ENCODE assay signal across 22 cellular contexts in the genomic region with DNA sequence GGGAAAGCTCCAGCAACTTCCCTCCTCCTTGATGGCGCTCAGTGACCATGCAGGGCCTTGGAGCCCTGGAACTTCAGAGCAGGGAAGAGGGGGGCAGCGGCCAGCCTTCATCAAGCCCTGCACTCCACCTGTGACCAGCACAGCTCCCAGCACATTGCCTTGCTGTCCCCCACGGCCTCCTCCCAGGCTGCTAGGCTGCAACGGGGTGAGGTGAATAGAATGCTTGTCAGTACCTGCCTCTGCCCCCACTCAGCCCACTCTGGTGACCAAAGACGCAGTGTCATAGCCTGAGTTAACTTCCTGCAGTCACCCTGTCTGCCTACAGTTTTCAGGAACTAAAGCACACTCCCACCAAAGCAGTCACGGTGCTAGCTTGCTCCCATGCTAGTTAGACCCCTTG.
DNase-seq lines count a peak whose midpoint lies in the region; ATAC-seq and TF ChIP-seq lines count a peak whose summit lies in the region.
"Had no signal": no experiment of that assay in that cellular context is flagged by ENCODE, and none has a peak within 500 bp of the region (broad histone marks: within the 10 kb centered on the region; RNA-seq: fewer than 3 reads in every experiment).

No MANE protein-coding gene starts in this region.

- no peak overlapping the region for H3K18ac ChIP-seq in IMR-90 (ENCODE audit: low read depth, low read length)

- no peak overlapping the region for H3K56ac ChIP-seq in IMR-90 (ENCODE audit: extremely low read depth, insufficient read depth, low read length)

- in situ Hi-C loops in IMR-90 (cut with MboI; ENCODE audit: low sequenced_read_pairs) = no loop called here

- dilution Hi-C loops in IMR-90 (cut with HindIII; ENCODE audit: low sequenced_read_pairs, unreplicated experiment) = no loop called here

- no peak overlapping the region for H3K4me2 ChIP-seq in IMR-90 (ENCODE audit: low read depth, low read length)
- H3K4me2 ChIP-seq: KMS-11 had no signal

- H3K79me1 ChIP-seq in IMR-90 (ENCODE audit: low read depth in 1 of 2, low read length in 2 of 2) = peaks cover 0 to 19% of the 10 kb centered on the region in 2 experiments; a peak in 2 of 4 replicates

- CTCF ChIA-PET in IMR-90 (lab: Yijun Ruan, JAX) = no interaction called here

- H3K27ac ChIP-seq in IMR-90 (ENCODE audit: insufficient read depth, low read length) = no peak overlapping the region
- H3K27ac ChIP-seq: GM23248, KMS-11 had no signal

- H3K23ac ChIP-seq in IMR-90 (ENCODE audit: low read depth, low read length) = no peak overlapping the region

- no peak overlapping the region; the same call in 1 of the 2 replicates for H3K14ac ChIP-seq in IMR-90 (replicated peaks; ENCODE audit: low read depth, low read length)

- no peak for TF ChIP-seq CTCF in IMR-90 (conservative IDR thresholded peaks at IDR 0.05; ENCODE audit: low read depth, low read length)
- no peak for TF ChIP-seq CTCF in lower leg skin (IDR thresholded peaks at IDR 0.05)

- no peak for DNase-seq in activated T-cell treated with anti-CD3 and anti-CD28 coated beads, Interleukin-2, amount 50 U/mL, for 72 hours
- DNase-seq in activated T-cell treated with anti-CD3 and anti-CD28 coated beads, Interleukin-2, amount 50 U/mL, for 24 hours = no peak
- DNase-seq in IMR-90 = no peak
- DNase-seq in sciatic nerve (ENCODE audit: low spot score) = peak; percentile 47
- no peak for DNase-seq in lower leg skin (ENCODE audit: low spot score in 2 of 2)
- no peak for DNase-seq in naive thymus-derived CD8-positive, alpha-beta T cell
- no peak for DNase-seq in globus pallidus (ENCODE audit: low spot score)
- DNase-seq: 8988T; CD4-positive, alpha-beta memory T cell; DMS153; GF-D8; GM23248; NCI-H1417 treated with DMSO at 0.1 percent for 48 hours; NCI-H187 treated with DMSO at 0.1 percent for 48 hours; NCI-H2227 treated with DMSO at 0.1 percent for 48 hours; NCI-H510A treated with DMSO at 0.1 percent for 48 hours; NCI-H774; SHP77 treated with DMSO at 0.1 percent for 48 hours had no signal

- H2AK9ac ChIP-seq in IMR-90 (replicated peaks; ENCODE audit: low read depth, low read length, poor library complexity) = peak overlapping the region; percentile 49

- H4K8ac ChIP-seq in IMR-90 (ENCODE audit: low read depth in 2 of 2, low read length in 2 of 2) = no peak overlapping the region

- H3K9me3 ChIP-seq in IMR-90 (ENCODE audit: control insufficient read depth, insufficient read depth, low read length) = no peaks in the 10 kb centered on the region

- no peak overlapping the region for H3K4me3 ChIP-seq in IMR-90 (ENCODE audit: insufficient read depth, low read depth, low read length)
- H3K4me3 ChIP-seq in lower leg skin (ENCODE audit: low read depth, poor library complexity, severe bottlenecking) = no peak overlapping the region
- H3K4me3 ChIP-seq: GM12878, GM23248 had no signal

- H2AFZ ChIP-seq in IMR-90 (replicated peaks; ENCODE audit: low read length, poor library complexity) = peak overlapping the region; percentile 45
- H2AFZ ChIP-seq: GM23248 had no signal

- H3K27me3 Mint-ChIP-seq in activated T-cell treated with anti-CD3 and anti-CD28 coated beads, Interleukin-2, amount 50 U/mL, for 72 hours (ENCODE audit: low read depth) = peaks cover 7% of the 10 kb centered on the region
- H3K27me3 Mint-ChIP-seq in activated T-cell treated with anti-CD3 and anti-CD28 coated beads, Interleukin-2, amount 50 U/mL, for 24 hours = no peaks in the 10 kb centered on the region
- H3K27me3 Mint-ChIP-seq in dendritic cell treated with granulocyte-macrophage colony-stimulating factor and Interleukin-4, amounts not matched to agents 40 ng/mL and 50 ng/mL, for 4 days = no peaks in the 10 kb centered on the region
- H3K27me3 Mint-ChIP-seq in naive thymus-derived CD8-positive, alpha-beta T cell = peaks cover 0 to 6% (median 0%) of the 10 kb centered on the region in 5 donors

- peaks cover 17% of the 10 kb centered on the region for H3K9me1 ChIP-seq in IMR-90 (ENCODE audit: insufficient read depth, low read length)

- no peaks in the 10 kb centered on the region for H3K4me1 Mint-ChIP-seq in activated T-cell treated with anti-CD3 and anti-CD28 coated beads, Interleukin-2, amount 50 U/mL, for 72 hours (ENCODE audit: low read depth)
- H3K4me1 Mint-ChIP-seq in activated T-cell treated with anti-CD3 and anti-CD28 coated beads, Interleukin-2, amount 50 U/mL, for 24 hours (ENCODE audit: low read depth) = peaks cover 18% of the 10 kb centered on the region
- peaks cover 79% of the 10 kb centered on the region for H3K4me1 Mint-ChIP-seq in dendritic cell treated with granulocyte-macrophage colony-stimulating factor and Interleukin-4, amounts not matched to agents 40 ng/mL and 50 ng/mL, for 4 days (ENCODE audit: low read depth)
- peaks cover 3 to 32% (median 6%) of the 10 kb centered on the region in 4 donors for H3K4me1 Mint-ChIP-seq in naive thymus-derived CD8-positive, alpha-beta T cell

- H3K36me3 Mint-ChIP-seq in activated T-cell treated with anti-CD3 and anti-CD28 coated beads, Interleukin-2, amount 50 U/mL, for 72 hours (ENCODE audit: insufficient read depth in 2 of 2) = no peaks in the 10 kb centered on the region
- H3K36me3 Mint-ChIP-seq in activated T-cell treated with anti-CD3 and anti-CD28 coated beads, Interleukin-2, amount 50 U/mL, for 24 hours (ENCODE audit: low read depth) = no peaks in the 10 kb centered on the region
- H3K36me3 Mint-ChIP-seq in dendritic cell treated with granulocyte-macrophage colony-stimulating factor and Interleukin-4, amounts not matched to agents 40 ng/mL and 50 ng/mL, for 4 days (ENCODE audit: low read depth) = peaks cover 12% of the 10 kb centered on the region
- H3K36me3 Mint-ChIP-seq in naive thymus-derived CD8-positive, alpha-beta T cell = no peaks in the 10 kb centered on the region
- H3K36me3 Mint-ChIP-seq: CD4-positive, alpha-beta memory T cell had no signal

- H3K27me3 ChIP-seq in IMR-90 (ENCODE audit: control insufficient read depth, insufficient read depth, low read length) = no peaks in the 10 kb centered on the region

- H2BK20ac ChIP-seq in IMR-90 (ENCODE audit: low read depth, low read length) = peak overlapping the region; percentile 69; the same call in 1 of the 2 replicates

- H3K36me3 ChIP-seq in IMR-90 (ENCODE audit: control insufficient read depth, insufficient read depth, low read length) = no peaks in the 10 kb centered on the region

- H3K4me1 ChIP-seq in IMR-90 (ENCODE audit: control insufficient read depth, insufficient read depth, low read length) = peaks cover 11% of the 10 kb centered on the region

- peak overlapping the region; percentile 44; the same call in 1 of the 2 replicates for H2BK120ac ChIP-seq in IMR-90 (ENCODE audit: low read depth, low read length)

- peak overlapping the region; percentile 90; the same call in 2 of the 3 replicates for H2BK15ac ChIP-seq in IMR-90 (ENCODE audit: low read depth, low read length)

- peak overlapping the region; percentile 48; the same call in 1 of the 2 replicates for H2AK5ac ChIP-seq in IMR-90 (ENCODE audit: low read depth, low read length)

- H4K91ac ChIP-seq in IMR-90 (ENCODE audit: insufficient read depth, low read depth, low read length) = no peak overlapping the region

- no peak overlapping the region for H3K9ac ChIP-seq in IMR-90 (ENCODE audit: low read depth, low read length)
- H3K9ac ChIP-seq: GM23248, KMS-11 had no signal

- WGBS in IMR-90 (ENCODE audit: extremely low coverage in 2 of 2, insufficient read length in 1 of 2), 2 experiments = 90% methylated on average over 2 of the region's 6 CpGs; no CpG with 5 or more reads in 1 of the 2 experiments
- WGBS in lower leg skin, 2 donors = 73 to 75% methylated on average over 6 of the region's 6 CpGs

- POLR2A ChIA-PET in IMR-90 (lab: Charles Lee; ENCODE audit: unreplicated experiment) = interaction anchor here (0.5 to 0.6 kb wide), 2 partner anchors 92 to 113 kb away, joined by 3 read pairs; no protein-coding TSS in a partner anchor
- POLR2A ChIA-PET in naive thymus-derived CD8-positive, alpha-beta T cell (lab: Charles Lee) = no interaction called here

- peak; percentile 13 to 16 for ATAC-seq in activated T-cell treated with anti-CD3 and anti-CD28 coated beads, Interleukin-2, amount 50 U/mL, for 72 hours (replicated peaks in 1 of 2)
- ATAC-seq in IMR-90 (ENCODE audit: low read depth) (no peak), sciatic nerve (no peak)
- no peak for ATAC-seq in naive thymus-derived CD8-positive, alpha-beta T cell
- ATAC-seq: GM12878, HCT116 had no signal

- H3K4ac ChIP-seq in IMR-90 (ENCODE audit: low read depth, low read length) = peak overlapping the region; percentile 69

- BruUV-seq in IMR-90 (replicated peaks; lab: Mats Ljungman, UMichigan) = no TSS peak

- no peak for TF ChIP-seq RAD21 in IMR-90 (IDR thresholded peaks at IDR 0.05; ENCODE audit: low read length)

- TF ChIP-seq POLR2A in IMR-90 (IDR thresholded peaks at IDR 0.05; ENCODE audit: low read depth, low read length) (no peak), lower leg skin (IDR thresholded peaks at IDR 0.05) (no peak)

- no peak overlapping the region for H3K4me3 Mint-ChIP-seq in activated T-cell treated with anti-CD3 and anti-CD28 coated beads, Interleukin-2, amount 50 U/mL, for 72 hours
- no peak overlapping the region for H3K4me3 Mint-ChIP-seq in activated T-cell treated with anti-CD3 and anti-CD28 coated beads, Interleukin-2, amount 50 U/mL, for 24 hours
- no peak overlapping the region for H3K4me3 Mint-ChIP-seq in dendritic cell treated with granulocyte-macrophage colony-stimulating factor and Interleukin-4, amounts not matched to agents 40 ng/mL and 50 ng/mL, for 4 days
- no peak overlapping the region for H3K4me3 Mint-ChIP-seq in naive thymus-derived CD8-positive, alpha-beta T cell
- H3K4me3 Mint-ChIP-seq: CD4-positive, alpha-beta memory T cell had no signal

- no peak overlapping the region for H4K5ac ChIP-seq in IMR-90 (ENCODE audit: low read depth, low read length)

- H3K27ac Mint-ChIP-seq in activated T-cell treated with anti-CD3 and anti-CD28 coated beads, Interleukin-2, amount 50 U/mL, for 72 hours = no peak overlapping the region
- H3K27ac Mint-ChIP-seq in activated T-cell treated with anti-CD3 and anti-CD28 coated beads, Interleukin-2, amount 50 U/mL, for 24 hours = no peak overlapping the region
- peak overlapping the region; percentile 87 for H3K27ac Mint-ChIP-seq in dendritic cell treated with granulocyte-macrophage colony-stimulating factor and Interleukin-4, amounts not matched to agents 40 ng/mL and 50 ng/mL, for 4 days
- peak overlapping the region in 1 of 10 donors; percentile 52 for H3K27ac Mint-ChIP-seq in naive thymus-derived CD8-positive, alpha-beta T cell

- intact Hi-C loops in IMR-90 (cut with micrococcal nuclease) = no loop called here
- intact Hi-C loops in dendritic cell treated with granulocyte-macrophage colony-stimulating factor and Interleukin-4, amounts not matched to agents 40 ng/mL and 50 ng/mL, for 4 days (cut with micrococcal nuclease) = no loop called here
- intact Hi-C loops in sciatic nerve (cut with DNase I) = no loop called here
- intact Hi-C loops in lower leg skin (cut with DNase I; ENCODE audit: low total_unique reads) = no loop called here

- no peaks in the 10 kb centered on the region for H3K9me3 Mint-ChIP-seq in activated T-cell treated with anti-CD3 and anti-CD28 coated beads, Interleukin-2, amount 50 U/mL, for 72 hours
- H3K9me3 Mint-ChIP-seq in activated T-cell treated with anti-CD3 and anti-CD28 coated beads, Interleukin-2, amount 50 U/mL, for 24 hours = no peaks in the 10 kb centered on the region
- H3K9me3 Mint-ChIP-seq in dendritic cell treated with granulocyte-macrophage colony-stimulating factor and Interleukin-4, amounts not matched to agents 40 ng/mL and 50 ng/mL, for 4 days = no peaks in the 10 kb centered on the region
- no peaks in the 10 kb centered on the region for H3K9me3 Mint-ChIP-seq in naive thymus-derived CD8-positive, alpha-beta T cell

- H2BK5ac ChIP-seq in IMR-90 (ENCODE audit: low read depth, low read length, poor library complexity, severe bottlenecking) = no peak overlapping the region

- H4K20me1 ChIP-seq in IMR-90 (ENCODE audit: insufficient read depth, low read length) = no peaks in the 10 kb centered on the region

Comparison
In these comparisons a context has a peak if more than half of its experiments do, and no peak if none do; other contexts are left out.
1. ATAC-seq: peak in activated T-cell treated with anti-CD3 and anti-CD28 coated beads, Interleukin-2, amount 50 U/mL, for 72 hours (2 of 2); none in IMR-90 (single experiment), sciatic nerve (single experiment) and naive thymus-derived CD8-positive, alpha-beta T cell (0 of 2).